Comparison of ENCODE assay signal across 1 cellular context in genomic region chr10:70832852-70833542, GRCh38.
TF ChIP-seq lines count a peak whose summit lies in the region.

No MANE protein-coding gene starts in this region.

TF ChIP-seq in GM23338, 12 proteins besides CTCF, POLR2A, EP300 and RAD21 (continued from another document):
- TF ChIP-seq ZNF462 (CRISPR knock-in tag; IDR thresholded peaks at IDR 0.05) (no peak), STAT1 (IDR thresholded peaks at IDR 0.05; ENCODE audit: unreplicated experiment) (no peak), NANOG (IDR thresholded peaks at IDR 0.05; ENCODE audit: borderline replicate concordance) (no peak), POLR2AphosphoS5 (IDR thresholded peaks at IDR 0.05; ENCODE audit: low read depth) (no peak), ETS1 (IDR thresholded peaks at IDR 0.05) (no peak), ZNF114 (CRISPR knock-in tag; IDR thresholded peaks at IDR 0.05) (no peak)
TF ChIP-seq in GM23338: peak in this region for 0.
